ENCODE assay signal across 25 cellular contexts in genomic region chr7:45443263-45443662, GRCh38.
"Had no signal": no experiment of that assay in that cellular context is flagged by ENCODE, and none has a peak within 500 bp of the region (broad histone marks: within the 10 kb centered on the region; RNA-seq: fewer than 3 reads in every experiment).

No MANE protein-coding gene starts in this region.

- H3K36me3 ChIP-seq: right atrium auricular region, transverse colon, WERI-Rb-1 had no signal

- FAIRE-seq: astrocyte, endothelial cell of umbilical vein, kidney had no signal

- DNase-seq: activated CD4-positive, alpha-beta T cell treated with anti-CD3 and anti-CD28 coated beads for 48 hours; activated CD4-positive, alpha-beta T cell treated with anti-CD3 and anti-CD28 coated beads, Interleukin-2, amount 50 U/mL, for 48 hours; activated CD8-positive, alpha-beta memory T cell treated with anti-CD3 and anti-CD28 coated beads for 24 hours; activated gamma-delta T cell; activated naive CD4-positive, alpha-beta T cell treated with anti-CD3 and anti-CD28 coated beads, Interleukin-2, amount 10 ng/mL, durations not matched to agents 7 days and 5 days; activated naive CD8-positive, alpha-beta T cell treated with anti-CD3 and anti-CD28 coated beads, Interleukin-2, amount 10 ng/mL, durations not matched to agents 7 days and 5 days; central memory CD4-positive, alpha-beta T cell; head of caudate nucleus; hypothalamus; immature natural killer cell; kidney; midbrain; naive thymus-derived CD8-positive, alpha-beta T cell; occipital lobe; stimulated activated CD4-positive, alpha-beta T cell treated with anti-CD3 and anti-CD28 coated beads, Interleukin-1b, Interleukin-23, amount 100 ng/mL, for 48 hours; stimulated activated naive CD4-positive, alpha-beta T cell treated with Interleukin-2 at 50 U/mL for 16 hours; T1000; testis; transverse colon; WERI-Rb-1 had no signal

- H3K4me2 ChIP-seq: smooth muscle cell had no signal

- ATAC-seq: activated CD4-positive, CD25-positive, alpha-beta regulatory T cell treated with anti-CD3 and anti-CD28 coated beads, Interleukin-2, amount 50 U/mL, for 24 hours; naive thymus-derived CD8-positive, alpha-beta T cell had no signal

- H3K27ac ChIP-seq: right atrium auricular region, testis, transverse colon, WERI-Rb-1 had no signal

- H3K9me3 ChIP-seq: testis, transverse colon had no signal

- H3K4me3 ChIP-seq: right atrium auricular region, smooth muscle cell, testis, transverse colon had no signal

- H3K27me3 ChIP-seq: right atrium auricular region, testis, transverse colon had no signal

- H3K4me1 ChIP-seq: right atrium auricular region, testis, transverse colon had no signal
